ENCODE assay signal across 1 cellular context in genomic region chr20:43514062-43514971, GRCh38.
TF ChIP-seq lines count a peak whose summit lies in the region.

No MANE protein-coding gene starts in this region.

TF ChIP-seq in K562, 482 proteins besides CTCF, POLR2A, EP300 and RAD21 (continued from another document and continues in another):
- TF ChIP-seq ZBTB40 (IDR thresholded peaks at IDR 0.05) (peak; percentile 58; the same call in 1 of the 2 replicates), ZBTB40 (CRISPR knock-in tag; IDR thresholded peaks at IDR 0.05) (no peak), TBP (optimal IDR thresholded peaks at IDR 0.05; ENCODE audit: low read depth, low read length) (peak; percentile 18), ZFX (CRISPR knock-in tag; IDR thresholded peaks at IDR 0.05) (peak; percentile 52), GABPB1 (CRISPR knock-in tag; IDR thresholded peaks at IDR 0.05) (peak; percentile 43), CXXC5 (CRISPR knock-in tag; IDR thresholded peaks at IDR 0.05) (no peak), VEZF1 (CRISPR knock-in tag; IDR thresholded peaks at IDR 0.05) (0 out of 2 replicates have a peak, but pooled peaks have one; percentile 38), ZFP91 (CRISPR knock-in tag; IDR thresholded peaks at IDR 0.05) (no peak), ETV5 (CRISPR knock-in tag; IDR thresholded peaks at IDR 0.05; ENCODE audit: low read depth) (no peak), POU5F1 (IDR thresholded peaks at IDR 0.05; ENCODE audit: borderline replicate concordance, low read depth, low read length, partially characterized antibody) (no peak), NFYB (IDR thresholded peaks at IDR 0.05; ENCODE audit: extremely low read depth, insufficient read length) (no peak), SP1 (CRISPR knock-in tag; IDR thresholded peaks at IDR 0.05) (peak; percentile 78), LEF1 (IDR thresholded peaks at IDR 0.05) (no peak), NR2C1 (IDR thresholded peaks at IDR 0.05) (no peak), NR2C1 (tag; IDR thresholded peaks at IDR 0.05) (no peak), NR2C2 (CRISPR knock-in tag; IDR thresholded peaks at IDR 0.05) (no peak), NR2C2 (tag; IDR thresholded peaks at IDR 0.05) (no peak), SMAD4 (CRISPR knock-in tag; conservative IDR thresholded peaks at IDR 0.05) (no peak), L3MBTL2 (IDR thresholded peaks at IDR 0.05) (peak; percentile 42; the same call in 1 of the 2 replicates), RBM17 (IDR thresholded peaks at IDR 0.05; ENCODE audit: borderline replicate concordance, low read depth, low read length) (no peak), ZBTB11 (CRISPR knock-in tag; IDR thresholded peaks at IDR 0.05) (peak in 1 of 3 experiments; percentile 84; a peak in 2 of 6 replicates), GABPB2 (CRISPR knock-in tag; conservative IDR thresholded peaks at IDR 0.05) (no peak), MXI1 (IDR thresholded peaks at IDR 0.05; ENCODE audit: low read depth, low read length) (no peak), SPI1 (IDR thresholded peaks at IDR 0.05; ENCODE audit: borderline replicate concordance, low read depth, low read length) (peak; percentile 32; the same call in 1 of the 2 replicates), PHF8 (IDR thresholded peaks at IDR 0.05; ENCODE audit: borderline replicate concordance, low read length) (peak; percentile 38; the same call in 1 of the 2 replicates), CREBBP (IDR thresholded peaks at IDR 0.05; ENCODE audit: low read depth, low read length) (no peak), ZBTB7A (IDR thresholded peaks at IDR 0.05; ENCODE audit: borderline replicate concordance, control insufficient read depth, low read depth, low read length) (0 out of 2 replicates have a peak, but pooled peaks have one; percentile 20), NRF1 (conservative IDR thresholded peaks at IDR 0.05 in 1 of 2, IDR thresholded peaks at IDR 0.05 in 1 of 2) (peak; percentile 69 to 76), E2F5 (CRISPR knock-in tag; IDR thresholded peaks at IDR 0.05) (no peak), ZNF324 (CRISPR knock-in tag; IDR thresholded peaks at IDR 0.05) (no peak), IFI16 (CRISPR knock-in tag; IDR thresholded peaks at IDR 0.05) (no peak), ZNF232 (CRISPR knock-in tag; IDR thresholded peaks at IDR 0.05) (no peak), ZNF143 (CRISPR knock-in tag; IDR thresholded peaks at IDR 0.05) (peak; percentile 42; the same call in 1 of the 2 replicates), FOXO4 (CRISPR knock-in tag; IDR thresholded peaks at IDR 0.05) (no peak), YY1 (IDR thresholded peaks at IDR 0.05; ENCODE audit: borderline replicate concordance in 1 of 3, control insufficient read depth in 1 of 3, extremely low read depth in 1 of 3, insufficient read depth in 3 of 3, insufficient read length in 1 of 3, insufficient replicate concordance in 2 of 3, low read depth in 1 of 3, low read length in 2 of 3) (peak in 2 of 3 experiments; percentile 43 to 46), GABPA (tag; conservative IDR thresholded peaks at IDR 0.05; ENCODE audit: low read depth) (peak; percentile 57), PREB (CRISPR knock-in tag; IDR thresholded peaks at IDR 0.05) (no peak), TFAP4 (CRISPR knock-in tag; IDR thresholded peaks at IDR 0.05; ENCODE audit: borderline replicate concordance) (peak; percentile 9; the same call in 1 of the 2 replicates), RBFOX2 (IDR thresholded peaks at IDR 0.05; ENCODE audit: low read depth, low read length) (peak; percentile 68), ESRRA (IDR thresholded peaks at IDR 0.05; ENCODE audit: borderline replicate concordance, low read depth) (peak; percentile 82; the same call in 1 of the 2 replicates)
